1 cellular context compared by ENCODE assay signal in the genomic region with DNA sequence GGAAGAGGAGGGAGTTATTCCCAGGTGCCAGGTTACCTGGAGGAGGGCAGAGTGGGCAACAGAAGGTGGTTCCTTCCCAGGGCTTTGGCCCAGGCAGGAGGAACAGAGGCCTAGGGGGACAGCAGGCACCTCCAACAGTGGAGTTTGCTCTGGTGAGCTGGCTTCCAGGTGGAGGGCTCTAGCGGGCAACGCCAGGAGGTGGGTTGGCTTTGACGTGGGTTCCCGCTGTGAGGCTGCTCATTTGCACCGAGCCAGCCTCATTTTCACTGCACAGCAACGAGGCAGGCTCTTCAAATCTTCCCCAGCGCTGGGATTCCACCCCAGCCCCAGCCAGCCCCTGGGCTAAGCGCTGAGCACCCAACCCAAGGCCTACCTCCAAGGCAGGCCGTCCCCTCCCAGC.
TF ChIP-seq lines count a peak whose summit lies in the region.

No MANE protein-coding gene starts in this region.

TF ChIP-seq in H1, 55 proteins besides CTCF, POLR2A, EP300 and RAD21:
- TF ChIP-seq EZH2 (IDR thresholded peaks at IDR 0.05; ENCODE audit: low read depth, low read length, severe bottlenecking) (no peak), RBBP5 (IDR thresholded peaks at IDR 0.05; ENCODE audit: borderline replicate concordance, low read depth, low read length) (no peak), SP1 (IDR thresholded peaks at IDR 0.05; ENCODE audit: low read depth, low read length) (no peak), EGR1 (IDR thresholded peaks at IDR 0.05; ENCODE audit: borderline replicate concordance, low read depth, low read length) (no peak), CBX8 (IDR thresholded peaks at IDR 0.05; ENCODE audit: borderline replicate concordance, low read depth, low read length) (no peak), CREB1 (IDR thresholded peaks at IDR 0.05) (no peak), SIN3A (conservative IDR thresholded peaks at IDR 0.05 in 1 of 2, IDR thresholded peaks at IDR 0.05 in 1 of 2; ENCODE audit: low read depth in 1 of 2, low read length in 2 of 2) (no peak), SIX5 (IDR thresholded peaks at IDR 0.05; ENCODE audit: low read depth, low read length) (no peak), CTBP2 (IDR thresholded peaks at IDR 0.05; ENCODE audit: borderline replicate concordance, insufficient read depth, insufficient read length, low read length) (no peak), USF2 (IDR thresholded peaks at IDR 0.05; ENCODE audit: low read length) (no peak), BRCA1 (IDR thresholded peaks at IDR 0.05; ENCODE audit: low read depth, low read length) (no peak), SUZ12 (IDR thresholded peaks at IDR 0.05; ENCODE audit: low read length) (no peak), SP2 (IDR thresholded peaks at IDR 0.05; ENCODE audit: low read length) (no peak)
- TF ChIP-seq, protein P1, sequence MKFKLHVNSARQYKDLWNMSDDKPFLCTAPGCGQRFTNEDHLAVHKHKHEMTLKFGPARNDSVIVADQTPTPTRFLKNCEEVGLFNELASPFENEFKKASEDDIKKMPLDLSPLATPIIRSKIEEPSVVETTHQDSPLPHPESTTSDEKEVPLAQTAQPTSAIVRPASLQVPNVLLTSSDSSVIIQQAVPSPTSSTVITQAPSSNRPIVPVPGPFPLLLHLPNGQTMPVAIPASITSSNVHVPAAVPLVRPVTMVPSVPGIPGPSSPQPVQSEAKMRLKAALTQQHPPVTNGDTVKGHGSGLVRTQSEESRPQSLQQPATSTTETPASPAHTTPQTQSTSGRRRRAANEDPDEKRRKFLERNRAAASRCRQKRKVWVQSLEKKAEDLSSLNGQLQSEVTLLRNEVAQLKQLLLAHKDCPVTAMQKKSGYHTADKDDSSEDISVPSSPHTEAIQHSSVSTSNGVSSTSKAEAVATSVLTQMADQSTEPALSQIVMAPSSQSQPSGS (IDR thresholded peaks at IDR 0.05; ENCODE audit: low read length): no peak
- TF ChIP-seq, protein P2, sequence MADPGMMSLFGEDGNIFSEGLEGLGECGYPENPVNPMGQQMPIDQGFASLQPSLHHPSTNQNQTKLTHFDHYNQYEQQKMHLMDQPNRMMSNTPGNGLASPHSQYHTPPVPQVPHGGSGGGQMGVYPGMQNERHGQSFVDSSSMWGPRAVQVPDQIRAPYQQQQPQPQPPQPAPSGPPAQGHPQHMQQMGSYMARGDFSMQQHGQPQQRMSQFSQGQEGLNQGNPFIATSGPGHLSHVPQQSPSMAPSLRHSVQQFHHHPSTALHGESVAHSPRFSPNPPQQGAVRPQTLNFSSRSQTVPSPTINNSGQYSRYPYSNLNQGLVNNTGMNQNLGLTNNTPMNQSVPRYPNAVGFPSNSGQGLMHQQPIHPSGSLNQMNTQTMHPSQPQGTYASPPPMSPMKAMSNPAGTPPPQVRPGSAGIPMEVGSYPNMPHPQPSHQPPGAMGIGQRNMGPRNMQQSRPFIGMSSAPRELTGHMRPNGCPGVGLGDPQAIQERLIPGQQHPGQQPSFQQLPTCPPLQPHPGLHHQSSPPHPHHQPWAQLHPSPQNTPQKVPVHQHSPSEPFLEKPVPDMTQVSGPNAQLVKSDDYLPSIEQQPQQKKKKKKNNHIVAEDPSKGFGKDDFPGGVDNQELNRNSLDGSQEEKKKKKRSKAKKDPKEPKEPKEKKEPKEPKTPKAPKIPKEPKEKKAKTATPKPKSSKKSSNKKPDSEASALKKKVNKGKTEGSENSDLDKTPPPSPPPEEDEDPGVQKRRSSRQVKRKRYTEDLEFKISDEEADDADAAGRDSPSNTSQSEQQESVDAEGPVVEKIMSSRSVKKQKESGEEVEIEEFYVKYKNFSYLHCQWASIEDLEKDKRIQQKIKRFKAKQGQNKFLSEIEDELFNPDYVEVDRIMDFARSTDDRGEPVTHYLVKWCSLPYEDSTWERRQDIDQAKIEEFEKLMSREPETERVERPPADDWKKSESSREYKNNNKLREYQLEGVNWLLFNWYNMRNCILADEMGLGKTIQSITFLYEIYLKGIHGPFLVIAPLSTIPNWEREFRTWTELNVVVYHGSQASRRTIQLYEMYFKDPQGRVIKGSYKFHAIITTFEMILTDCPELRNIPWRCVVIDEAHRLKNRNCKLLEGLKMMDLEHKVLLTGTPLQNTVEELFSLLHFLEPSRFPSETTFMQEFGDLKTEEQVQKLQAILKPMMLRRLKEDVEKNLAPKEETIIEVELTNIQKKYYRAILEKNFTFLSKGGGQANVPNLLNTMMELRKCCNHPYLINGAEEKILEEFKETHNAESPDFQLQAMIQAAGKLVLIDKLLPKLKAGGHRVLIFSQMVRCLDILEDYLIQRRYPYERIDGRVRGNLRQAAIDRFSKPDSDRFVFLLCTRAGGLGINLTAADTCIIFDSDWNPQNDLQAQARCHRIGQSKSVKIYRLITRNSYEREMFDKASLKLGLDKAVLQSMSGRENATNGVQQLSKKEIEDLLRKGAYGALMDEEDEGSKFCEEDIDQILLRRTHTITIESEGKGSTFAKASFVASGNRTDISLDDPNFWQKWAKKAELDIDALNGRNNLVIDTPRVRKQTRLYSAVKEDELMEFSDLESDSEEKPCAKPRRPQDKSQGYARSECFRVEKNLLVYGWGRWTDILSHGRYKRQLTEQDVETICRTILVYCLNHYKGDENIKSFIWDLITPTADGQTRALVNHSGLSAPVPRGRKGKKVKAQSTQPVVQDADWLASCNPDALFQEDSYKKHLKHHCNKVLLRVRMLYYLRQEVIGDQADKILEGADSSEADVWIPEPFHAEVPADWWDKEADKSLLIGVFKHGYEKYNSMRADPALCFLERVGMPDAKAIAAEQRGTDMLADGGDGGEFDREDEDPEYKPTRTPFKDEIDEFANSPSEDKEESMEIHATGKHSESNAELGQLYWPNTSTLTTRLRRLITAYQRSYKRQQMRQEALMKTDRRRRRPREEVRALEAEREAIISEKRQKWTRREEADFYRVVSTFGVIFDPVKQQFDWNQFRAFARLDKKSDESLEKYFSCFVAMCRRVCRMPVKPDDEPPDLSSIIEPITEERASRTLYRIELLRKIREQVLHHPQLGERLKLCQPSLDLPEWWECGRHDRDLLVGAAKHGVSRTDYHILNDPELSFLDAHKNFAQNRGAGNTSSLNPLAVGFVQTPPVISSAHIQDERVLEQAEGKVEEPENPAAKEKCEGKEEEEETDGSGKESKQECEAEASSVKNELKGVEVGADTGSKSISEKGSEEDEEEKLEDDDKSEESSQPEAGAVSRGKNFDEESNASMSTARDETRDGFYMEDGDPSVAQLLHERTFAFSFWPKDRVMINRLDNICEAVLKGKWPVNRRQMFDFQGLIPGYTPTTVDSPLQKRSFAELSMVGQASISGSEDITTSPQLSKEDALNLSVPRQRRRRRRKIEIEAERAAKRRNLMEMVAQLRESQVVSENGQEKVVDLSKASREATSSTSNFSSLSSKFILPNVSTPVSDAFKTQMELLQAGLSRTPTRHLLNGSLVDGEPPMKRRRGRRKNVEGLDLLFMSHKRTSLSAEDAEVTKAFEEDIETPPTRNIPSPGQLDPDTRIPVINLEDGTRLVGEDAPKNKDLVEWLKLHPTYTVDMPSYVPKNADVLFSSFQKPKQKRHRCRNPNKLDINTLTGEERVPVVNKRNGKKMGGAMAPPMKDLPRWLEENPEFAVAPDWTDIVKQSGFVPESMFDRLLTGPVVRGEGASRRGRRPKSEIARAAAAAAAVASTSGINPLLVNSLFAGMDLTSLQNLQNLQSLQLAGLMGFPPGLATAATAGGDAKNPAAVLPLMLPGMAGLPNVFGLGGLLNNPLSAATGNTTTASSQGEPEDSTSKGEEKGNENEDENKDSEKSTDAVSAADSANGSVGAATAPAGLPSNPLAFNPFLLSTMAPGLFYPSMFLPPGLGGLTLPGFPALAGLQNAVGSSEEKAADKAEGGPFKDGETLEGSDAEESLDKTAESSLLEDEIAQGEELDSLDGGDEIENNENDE (IDR thresholded peaks at IDR 0.05; ENCODE audit: insufficient replicate concordance, low read length): no peak
